15 cellular contexts compared by ENCODE assay signal in the genomic region with DNA sequence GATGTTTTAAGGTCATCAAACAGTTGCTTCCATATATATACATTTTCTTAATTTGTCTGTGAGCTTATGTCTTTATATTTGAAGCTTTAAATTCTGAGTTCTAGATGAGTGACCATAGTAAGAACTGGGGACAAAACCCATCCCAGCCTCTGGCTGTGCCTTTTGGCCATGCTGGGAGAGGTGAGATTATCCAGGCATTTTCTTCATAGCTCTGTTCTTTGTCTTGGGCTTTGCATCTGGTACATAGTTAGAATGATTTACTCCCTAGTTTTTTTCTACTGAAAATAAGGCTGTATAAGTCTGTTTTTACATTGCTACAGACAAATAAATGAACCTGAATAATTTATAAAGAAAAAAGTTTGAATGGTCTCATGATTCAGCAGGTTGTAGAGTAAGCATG. TPM values are rescaled to one million over a fixed set of nuclear protein-coding genes. Genes with fewer than 3 reads are reported as not detected.
"Had no signal": no experiment of that assay in that cellular context is flagged by ENCODE, and none has a peak within 500 bp of the region (broad histone marks: within the 10 kb centered on the region; RNA-seq: fewer than 3 reads in every experiment).

No MANE protein-coding gene starts in this region.

RNA-seq across cellular contexts. Expression of a gene that starts 31.1 kb away (rescaled TPM):
- total RNA-seq: stomach, subcutaneous adipose tissue, suprapubic skin, temporal lobe, testis, thoracic aorta, thyroid gland, tibial nerve, transverse colon, upper lobe of left lung, upper lobe of right lung, ureter, urinary bladder, uterus, vagina had no signal
- polyA plus RNA-seq: urinary bladder had no signal

RNA-seq across cellular contexts. Expression of a gene that starts 56.3 kb away (rescaled TPM):
- total RNA-seq: stomach, subcutaneous adipose tissue, suprapubic skin, temporal lobe, thoracic aorta, thyroid gland, tibial nerve, transverse colon, upper lobe of left lung, upper lobe of right lung, ureter, urinary bladder, uterus, vagina had no signal
- polyA plus RNA-seq: stomach, urinary bladder had no signal
